In the genomic region with DNA sequence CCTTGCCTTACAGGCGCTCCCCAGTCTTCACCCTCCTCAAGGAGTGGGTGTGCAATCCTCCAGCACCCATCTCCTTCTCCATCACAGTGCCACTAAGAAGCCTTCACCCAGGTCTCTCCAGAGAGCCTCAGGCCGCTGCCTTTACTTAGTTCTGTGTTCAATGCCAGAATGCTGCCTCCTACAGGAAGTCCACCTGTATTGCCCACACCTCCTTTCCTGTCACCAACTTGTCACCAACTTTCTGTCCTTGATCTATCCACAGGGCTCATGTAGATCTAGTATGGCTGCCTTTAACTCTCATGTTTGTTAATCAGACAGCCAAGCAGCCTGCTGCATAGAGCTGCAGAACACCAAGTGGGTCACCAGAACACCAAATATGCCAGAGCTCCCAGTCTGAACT, we compare ENCODE assay signal across 8 cellular contexts. TPM values are rescaled to one million over a fixed set of nuclear protein-coding genes. Genes with fewer than 3 reads are reported as not detected.
A peak's percentile ranks its signal among the peaks of the same experiment; 100 is the strongest.
DNase-seq lines count a peak whose midpoint lies in the region; ATAC-seq and TF ChIP-seq lines count a peak whose summit lies in the region.

No MANE protein-coding gene starts in this region.

- DNase-seq in Calu3: peak; percentile 55
- no peak for DNase-seq in NCI-H510A treated with DMSO at 0.1 percent for 48 hours (lab: John Stamatoyannopoulos, UW)
- no peak for DNase-seq in GM03348 (ENCODE audit: low spot score)
- DNase-seq in hypothalamus (lab: John Stamatoyannopoulos, UW): no peak
- no peak for DNase-seq in GOT3 (lab: John Stamatoyannopoulos, UW)

- peak; percentile 77 for TF ChIP-seq CTCF in Calu3 (IDR thresholded peaks at IDR 0.05; ENCODE audit: unreplicated experiment)

- H3K9me3 Mint-ChIP-seq in Calu3 (ENCODE audit: low read depth, unreplicated experiment) (no peaks in the 10 kb centered on the region), IgD-negative memory B cell (no peaks in the 10 kb centered on the region)
- no peaks in the 10 kb centered on the region for H3K9me3 Mint-ChIP-seq in activated T-helper 17 cell treated with anti-CD3 and anti-CD28 coated beads, Interleukin-2, amount 50 U/mL, for 72 hours

- H3K27me3 ChIP-seq in mononuclear cell (ENCODE audit: insufficient read depth, low read length): no peaks in the 10 kb centered on the region

- H3K4me1 ChIP-seq in mononuclear cell (ENCODE audit: insufficient read depth, low read length): peaks cover 84% of the 10 kb centered on the region

- no TSS peak for BruUV-seq in Calu3 (replicated peaks; lab: Mats Ljungman, UMichigan)

- H3K27ac Mint-ChIP-seq in Calu3 (ENCODE audit: unreplicated experiment) (no peak overlapping the region), IgD-negative memory B cell (peak overlapping the region; percentile 95 to 96 (median 96))
- H3K27ac Mint-ChIP-seq in activated T-helper 17 cell treated with anti-CD3 and anti-CD28 coated beads, Interleukin-2, amount 50 U/mL, for 72 hours: peak overlapping the region; percentile 78

- CTCF ChIA-PET in Calu3 (lab: Charles Lee): interaction anchor here (4.3 kb wide), 1 partner anchor 12 kb away, joined by 29 read pairs; no protein-coding TSS in a partner anchor

- peaks cover 23% of the 10 kb centered on the region for H3K4me1 Mint-ChIP-seq in Calu3 (ENCODE audit: low read depth, unreplicated experiment)
- peaks cover 51 to 56% (median 52%) of the 10 kb centered on the region in 3 donors for H3K4me1 Mint-ChIP-seq in IgD-negative memory B cell
- H3K4me1 Mint-ChIP-seq in activated T-helper 17 cell treated with anti-CD3 and anti-CD28 coated beads, Interleukin-2, amount 50 U/mL, for 72 hours: peaks cover 34% of the 10 kb centered on the region

- ATAC-seq in activated T-helper 17 cell treated with anti-CD3 and anti-CD28 coated beads, Interleukin-2, amount 50 U/mL, for 72 hours (replicated peaks): peak; percentile 28

- H3K36me3 Mint-ChIP-seq in Calu3 (ENCODE audit: insufficient read depth, unreplicated experiment) (peaks cover 13% of the 10 kb centered on the region), IgD-negative memory B cell (peaks cover 5% of the 10 kb centered on the region)
- peaks cover 25% of the 10 kb centered on the region for H3K36me3 Mint-ChIP-seq in activated T-helper 17 cell treated with anti-CD3 and anti-CD28 coated beads, Interleukin-2, amount 50 U/mL, for 72 hours (ENCODE audit: low read depth)

- intact Hi-C loops in Calu3 (cut with micrococcal nuclease; ENCODE audit: unreplicated experiment): no loop called here

- H3K4me3 Mint-ChIP-seq in Calu3 (ENCODE audit: low read depth, unreplicated experiment) (no peak overlapping the region), IgD-negative memory B cell (peak overlapping the region; percentile 32 to 93 (median 68))
- peak overlapping the region; percentile 82 for H3K4me3 Mint-ChIP-seq in activated T-helper 17 cell treated with anti-CD3 and anti-CD28 coated beads, Interleukin-2, amount 50 U/mL, for 72 hours

- H3K9me3 ChIP-seq in mononuclear cell (ENCODE audit: low read depth, low read length): no peaks in the 10 kb centered on the region

- H3K27me3 Mint-ChIP-seq in Calu3 (ENCODE audit: unreplicated experiment): peaks cover 53% of the 10 kb centered on the region
- peaks cover 2% of the 10 kb centered on the region for H3K27me3 Mint-ChIP-seq in IgD-negative memory B cell
- H3K27me3 Mint-ChIP-seq in activated T-helper 17 cell treated with anti-CD3 and anti-CD28 coated beads, Interleukin-2, amount 50 U/mL, for 72 hours: no peaks in the 10 kb centered on the region

- peak overlapping the region; percentile 64 for H3K4me3 ChIP-seq in mononuclear cell (ENCODE audit: low read length)

RNA-seq across cellular contexts. Expression of a gene that starts 0.5 kb away (rescaled TPM):
- 0.94 TPM in 1 of 2 replicates, not detected in the other for total RNA-seq in Calu3 (2022)
- 20.5 TPM for polyA plus RNA-seq in IgD-negative memory B cell
- total RNA-seq in activated T-helper 17 cell treated with anti-CD3 and anti-CD28 coated beads, Interleukin-2, amount 50 U/mL, for 72 hours: 10 to 100 TPM in 1 of 2 donors, 1 to 10 TPM in 1; 8.1 to 28.7 TPM
- total RNA-seq in mononuclear cell: 200 TPM

RNA-seq across cellular contexts. Expression of a gene that starts 3.3 kb away (rescaled TPM):
- total RNA-seq in Calu3 (2022) (0.44 and 1.4 TPM in 2 replicates), mononuclear cell (191 TPM)
- polyA plus RNA-seq in IgD-negative memory B cell: 2,767 TPM
- 100 to 1,000 TPM; 269 to 395 TPM for total RNA-seq in activated T-helper 17 cell treated with anti-CD3 and anti-CD28 coated beads, Interleukin-2, amount 50 U/mL, for 72 hours

RNA-seq across cellular contexts. Expression of a gene that starts 7.3 kb away (rescaled TPM):
- not detected in 2 replicates for total RNA-seq in Calu3 (2022)
- polyA plus RNA-seq in IgD-negative memory B cell: 140 TPM
- total RNA-seq in activated T-helper 17 cell treated with anti-CD3 and anti-CD28 coated beads, Interleukin-2, amount 50 U/mL, for 72 hours: 10 to 100 TPM; 25.4 to 28.6 TPM
- 9.2 TPM for total RNA-seq in mononuclear cell

RNA-seq across cellular contexts. Expression of a gene that starts 10.2 kb away (rescaled TPM):
- 0.22 and 0.68 TPM in 2 replicates for total RNA-seq in Calu3 (2022)
- 6.4 TPM for polyA plus RNA-seq in IgD-negative memory B cell
- total RNA-seq in activated T-helper 17 cell treated with anti-CD3 and anti-CD28 coated beads, Interleukin-2, amount 50 U/mL, for 72 hours: 100 to 1,000 TPM in 1 of 2 donors, 10 to 100 TPM in 1; 69.5 to 199 TPM
- total RNA-seq in mononuclear cell: 230 TPM

RNA-seq across cellular contexts. Expression of a gene that starts 13.4 kb away (rescaled TPM):
- not detected in 2 replicates for total RNA-seq in Calu3 (2022)
- 16.3 TPM for polyA plus RNA-seq in IgD-negative memory B cell
- 100 to 1,000 TPM; 163 to 567 TPM for total RNA-seq in activated T-helper 17 cell treated with anti-CD3 and anti-CD28 coated beads, Interleukin-2, amount 50 U/mL, for 72 hours
- total RNA-seq in mononuclear cell: 2.5 TPM

Comparison
In these comparisons a context has a peak if more than half of its experiments do, and no peak if none do; other contexts are left out.
1. RNA of a gene that starts 3.3 kb away (total RNA-seq): 269 to 395 TPM in activated T-helper 17 cell treated with anti-CD3 and anti-CD28 coated beads, Interleukin-2, amount 50 U/mL, for 72 hours and 191 TPM in mononuclear cell (single experiment); 0.44 to 1.4 TPM in Calu3; every median in the first group is over 10 times any median in the second.
2. RNA of a gene that starts 7.3 kb away (total RNA-seq): 25.4 to 28.6 TPM in activated T-helper 17 cell treated with anti-CD3 and anti-CD28 coated beads, Interleukin-2, amount 50 U/mL, for 72 hours and 9.2 TPM in mononuclear cell (single experiment); not detected in Calu3; every median in the first group is over 10 times any median in the second.